8 cellular contexts compared by ENCODE assay signal in genomic region chr22:44990328-44990727, GRCh38. TPM values are rescaled to one million over a fixed set of nuclear protein-coding genes. Genes with fewer than 3 reads are reported as not detected.
"Had no signal": no experiment of that assay in that cellular context is flagged by ENCODE, and none has a peak within 500 bp of the region (broad histone marks: within the 10 kb centered on the region; RNA-seq: fewer than 3 reads in every experiment).

No MANE protein-coding gene starts in this region.

- H3K27ac ChIP-seq: GM23248, HL-60 had no signal

- H3K9ac ChIP-seq: GM23248 had no signal

- H2AFZ ChIP-seq: GM23248 had no signal

- H3K27ac Mint-ChIP-seq: HFFc6, IgD-negative memory B cell had no signal

- H3K4me3 Mint-ChIP-seq: HFFc6, IgD-negative memory B cell had no signal

- DNase-seq: GM23248, H7, HFFc6, Kasumi-1, KG1 had no signal

- H3K9me3 Mint-ChIP-seq: HFFc6, IgD-negative memory B cell had no signal

- H3K4me1 ChIP-seq: HAP-1 had no signal

- H3K4me3 ChIP-seq: GM23248, HAP-1 had no signal

- H3K9me3 ChIP-seq: HAP-1 had no signal

- H3K4me1 Mint-ChIP-seq: IgD-negative memory B cell had no signal

- H3K36me3 ChIP-seq: HAP-1 had no signal

RNA-seq across cellular contexts. Expression of gene PHF21B, which starts 19.5 kb away (rescaled TPM):
- total RNA-seq: GM23248, HFFc6 had no signal
- polyA plus RNA-seq: GM23248, IgD-negative memory B cell had no signal
